33 cellular contexts compared by ENCODE assay signal in genomic region chr11:7227724-7228123, GRCh38. TPM values are rescaled to one million over a fixed set of nuclear protein-coding genes. Genes with fewer than 3 reads are reported as not detected.
"Had no signal": no experiment of that assay in that cellular context is flagged by ENCODE, and none has a peak within 500 bp of the region (broad histone marks: within the 10 kb centered on the region; RNA-seq: fewer than 3 reads in every experiment).

No MANE protein-coding gene starts in this region.

- H3K4me3 ChIP-seq: ascending aorta, breast epithelium, cardiac muscle cell, colonic mucosa, gastrocnemius medialis, heart left ventricle had no signal

- H3K27me3 Mint-ChIP-seq: activated CD4-positive, alpha-beta T cell treated with anti-CD3 and anti-CD28 coated beads, Interleukin-2, amount 10 ng/mL, durations not matched to agents 7 days and 5 days; activated naive CD4-positive, alpha-beta T cell treated with anti-CD3 and anti-CD28 coated beads, Interleukin-2, amount 10 ng/mL, durations not matched to agents 7 days and 5 days had no signal

- ATAC-seq: activated CD4-positive, CD25-positive, alpha-beta regulatory T cell treated with anti-CD3 and anti-CD28 coated beads, Interleukin-2, amount 50 U/mL, for 24 hours; activated naive CD4-positive, alpha-beta T cell treated with anti-CD3 and anti-CD28 coated beads, Interleukin-2, amount 50 U/mL, for 72 hours; activated T-cell treated with anti-CD3 and anti-CD28 coated beads, Interleukin-2, amount 50 U/mL, for 72 hours; esophagus mucosa; foreskin keratinocyte; gastrocnemius medialis; heart left ventricle; T-helper 17 cell had no signal

- H3K36me3 Mint-ChIP-seq: activated naive CD4-positive, alpha-beta T cell treated with anti-CD3 and anti-CD28 coated beads, Interleukin-2, amount 10 ng/mL, durations not matched to agents 7 days and 5 days; activated naive CD4-positive, alpha-beta T cell treated with anti-CD3 and anti-CD28 coated beads, Interleukin-2, amount 50 U/mL, for 72 hours; activated naive CD8-positive, alpha-beta T cell treated with anti-CD3 and anti-CD28 coated beads, Interleukin-2, amount 10 ng/mL, durations not matched to agents 7 days and 5 days; brain had no signal

- H3K4me3 Mint-ChIP-seq: activated B cell treated with CpG ODN at 0.5 μM for 24 hours; activated CD4-positive, alpha-beta memory T cell treated with anti-CD3 and anti-CD28 coated beads, Interleukin-2, amount 10 ng/mL, durations not matched to agents 7 days and 5 days; activated CD4-positive, alpha-beta T cell treated with anti-CD3 and anti-CD28 coated beads, Interleukin-2, amount 10 ng/mL, durations not matched to agents 7 days and 5 days; activated naive CD4-positive, alpha-beta T cell treated with anti-CD3 and anti-CD28 coated beads, Interleukin-2, amount 10 ng/mL, durations not matched to agents 7 days and 5 days; activated naive CD8-positive, alpha-beta T cell treated with anti-CD3 and anti-CD28 coated beads, Interleukin-2, amount 10 ng/mL, durations not matched to agents 7 days and 5 days; activated T-cell treated with anti-CD3 and anti-CD28 coated beads, Interleukin-2, amount 50 U/mL, for 24 hours; activated T-cell treated with anti-CD3 and anti-CD28 coated beads, Interleukin-2, amount 50 U/mL, for 72 hours; brain; endodermal cell; T-helper 17 cell; T-helper 2 cell treated with Interferon-gamma antibody and Interleukin-4, amounts not matched to agents 5 μg/mL and 100 μg/mL, for 36 hours had no signal

- H3K4me1 ChIP-seq: ascending aorta, breast epithelium, colonic mucosa, foreskin keratinocyte, gastrocnemius medialis, heart left ventricle had no signal

- H3K9me3 ChIP-seq: ascending aorta, breast epithelium, colonic mucosa, gastrocnemius medialis had no signal

- H3K27ac Mint-ChIP-seq: activated B cell treated with CpG ODN at 0.5 μM for 24 hours; activated CD4-positive, alpha-beta memory T cell treated with anti-CD3 and anti-CD28 coated beads, Interleukin-2, amount 10 ng/mL, durations not matched to agents 7 days and 5 days; activated CD4-positive, alpha-beta T cell treated with anti-CD3 and anti-CD28 coated beads, Interleukin-2, amount 10 ng/mL, durations not matched to agents 7 days and 5 days; activated naive CD4-positive, alpha-beta T cell treated with anti-CD3 and anti-CD28 coated beads, Interleukin-2, amount 10 ng/mL, durations not matched to agents 7 days and 5 days; activated naive CD4-positive, alpha-beta T cell treated with anti-CD3 and anti-CD28 coated beads, Interleukin-2, amount 50 U/mL, for 72 hours; activated naive CD8-positive, alpha-beta T cell treated with anti-CD3 and anti-CD28 coated beads, Interleukin-2, amount 10 ng/mL, durations not matched to agents 7 days and 5 days; activated T-cell treated with anti-CD3 and anti-CD28 coated beads, Interleukin-2, amount 50 U/mL, for 24 hours; activated T-cell treated with anti-CD3 and anti-CD28 coated beads, Interleukin-2, amount 50 U/mL, for 72 hours; brain; endodermal cell; T-helper 17 cell; T-helper 2 cell treated with Interferon-gamma antibody and Interleukin-4, amounts not matched to agents 5 μg/mL and 100 μg/mL, for 36 hours had no signal

- H3K27ac ChIP-seq: ascending aorta, breast epithelium, cardiac muscle cell, colonic mucosa, foreskin keratinocyte, gastrocnemius medialis, heart left ventricle, WERI-Rb-1 had no signal

- H3K9me3 Mint-ChIP-seq: activated CD4-positive, alpha-beta memory T cell treated with anti-CD3 and anti-CD28 coated beads, Interleukin-2, amount 10 ng/mL, durations not matched to agents 7 days and 5 days; activated CD4-positive, alpha-beta T cell treated with anti-CD3 and anti-CD28 coated beads, Interleukin-2, amount 10 ng/mL, durations not matched to agents 7 days and 5 days; activated naive CD4-positive, alpha-beta T cell treated with anti-CD3 and anti-CD28 coated beads, Interleukin-2, amount 10 ng/mL, durations not matched to agents 7 days and 5 days; activated naive CD4-positive, alpha-beta T cell treated with anti-CD3 and anti-CD28 coated beads, Interleukin-2, amount 50 U/mL, for 72 hours; activated naive CD8-positive, alpha-beta T cell treated with anti-CD3 and anti-CD28 coated beads, Interleukin-2, amount 10 ng/mL, durations not matched to agents 7 days and 5 days; activated T-cell treated with anti-CD3 and anti-CD28 coated beads, Interleukin-2, amount 50 U/mL, for 72 hours; endodermal cell; T-helper 2 cell treated with Interferon-gamma antibody and Interleukin-4, amounts not matched to agents 5 μg/mL and 100 μg/mL, for 36 hours had no signal

- H3K27me3 ChIP-seq: ascending aorta, cardiac muscle cell, colonic mucosa had no signal

- DNase-seq: activated B cell treated with CpG ODN at 0.5 μM for 24 hours; activated CD4-positive, alpha-beta memory T cell treated with anti-CD3 and anti-CD28 coated beads, Interleukin-2, amount 10 ng/mL, durations not matched to agents 7 days and 5 days; activated CD4-positive, alpha-beta T cell treated with anti-CD3 and anti-CD28 coated beads, Interleukin-2, amount 10 ng/mL, durations not matched to agents 7 days and 5 days; activated CD4-positive, alpha-beta T cell treated with anti-CD3 and anti-CD28 coated beads, Interleukin-2, amount 50 U/mL, for 4 hours; activated CD8-positive, alpha-beta memory T cell treated with anti-CD3 and anti-CD28 coated beads, Interleukin-2, amount 50 U/mL, for 48 hours; activated gamma-delta T cell; activated naive CD4-positive, alpha-beta T cell; activated naive CD4-positive, alpha-beta T cell treated with anti-CD3 and anti-CD28 coated beads, Interleukin-2, amount 10 ng/mL, durations not matched to agents 7 days and 5 days; activated naive CD8-positive, alpha-beta T cell treated with anti-CD3 and anti-CD28 coated beads, Interleukin-2, amount 10 ng/mL, durations not matched to agents 7 days and 5 days; activated T-cell treated with anti-CD3 and anti-CD28 coated beads for 4 hours; activated T-cell treated with anti-CD3 and anti-CD28 coated beads, Interleukin-2, amount 50 U/mL, for 24 hours; activated T-cell treated with anti-CD3 and anti-CD28 coated beads, Interleukin-2, amount 50 U/mL, for 72 hours; central memory CD4-positive, alpha-beta T cell; cerebellar nuclear complex; colonic mucosa; effector memory CD4-positive, alpha-beta T cell; endodermal cell; foreskin keratinocyte; gastrocnemius medialis; glutamatergic neuron; heart left ventricle; T-helper 1 cell; T-helper 17 cell; T1000; WERI-Rb-1 had no signal

- H3K36me3 ChIP-seq: ascending aorta, breast epithelium, cardiac muscle cell, colonic mucosa, gastrocnemius medialis, heart left ventricle, WERI-Rb-1 had no signal

- H3K4me1 Mint-ChIP-seq: activated B cell treated with CpG ODN at 0.5 μM for 24 hours; activated CD4-positive, alpha-beta memory T cell treated with anti-CD3 and anti-CD28 coated beads, Interleukin-2, amount 10 ng/mL, durations not matched to agents 7 days and 5 days; activated CD4-positive, alpha-beta T cell treated with anti-CD3 and anti-CD28 coated beads, Interleukin-2, amount 10 ng/mL, durations not matched to agents 7 days and 5 days; activated naive CD4-positive, alpha-beta T cell treated with anti-CD3 and anti-CD28 coated beads, Interleukin-2, amount 10 ng/mL, durations not matched to agents 7 days and 5 days; activated naive CD8-positive, alpha-beta T cell treated with anti-CD3 and anti-CD28 coated beads, Interleukin-2, amount 10 ng/mL, durations not matched to agents 7 days and 5 days; endodermal cell; T-helper 17 cell had no signal

RNA-seq across cellular contexts. Expression of gene SYT9, which starts 24.0 kb away (rescaled TPM):
- total RNA-seq: activated B cell treated with CpG ODN at 0.5 μM for 24 hours; activated CD4-positive, alpha-beta memory T cell treated with anti-CD3 and anti-CD28 coated beads, Interleukin-2, amount 10 ng/mL, durations not matched to agents 7 days and 5 days; activated CD4-positive, alpha-beta T cell treated with anti-CD3 and anti-CD28 coated beads, Interleukin-2, amount 10 ng/mL, durations not matched to agents 7 days and 5 days; activated naive CD8-positive, alpha-beta T cell treated with anti-CD3 and anti-CD28 coated beads, Interleukin-2, amount 10 ng/mL, durations not matched to agents 7 days and 5 days; activated T-cell treated with anti-CD3 and anti-CD28 coated beads, Interleukin-2, amount 50 U/mL, for 72 hours; esophagus mucosa; foreskin keratinocyte; T-helper 17 cell had no signal
